Comparison of ENCODE assay signal across 1 cellular context in genomic region chr11:93585758-93586157, GRCh38.
TF ChIP-seq lines count a peak whose summit lies in the region.

No MANE protein-coding gene starts in this region.

TF ChIP-seq in GM23338, 12 proteins besides CTCF, POLR2A, EP300 and RAD21:
- TF ChIP-seq, protein P1, sequence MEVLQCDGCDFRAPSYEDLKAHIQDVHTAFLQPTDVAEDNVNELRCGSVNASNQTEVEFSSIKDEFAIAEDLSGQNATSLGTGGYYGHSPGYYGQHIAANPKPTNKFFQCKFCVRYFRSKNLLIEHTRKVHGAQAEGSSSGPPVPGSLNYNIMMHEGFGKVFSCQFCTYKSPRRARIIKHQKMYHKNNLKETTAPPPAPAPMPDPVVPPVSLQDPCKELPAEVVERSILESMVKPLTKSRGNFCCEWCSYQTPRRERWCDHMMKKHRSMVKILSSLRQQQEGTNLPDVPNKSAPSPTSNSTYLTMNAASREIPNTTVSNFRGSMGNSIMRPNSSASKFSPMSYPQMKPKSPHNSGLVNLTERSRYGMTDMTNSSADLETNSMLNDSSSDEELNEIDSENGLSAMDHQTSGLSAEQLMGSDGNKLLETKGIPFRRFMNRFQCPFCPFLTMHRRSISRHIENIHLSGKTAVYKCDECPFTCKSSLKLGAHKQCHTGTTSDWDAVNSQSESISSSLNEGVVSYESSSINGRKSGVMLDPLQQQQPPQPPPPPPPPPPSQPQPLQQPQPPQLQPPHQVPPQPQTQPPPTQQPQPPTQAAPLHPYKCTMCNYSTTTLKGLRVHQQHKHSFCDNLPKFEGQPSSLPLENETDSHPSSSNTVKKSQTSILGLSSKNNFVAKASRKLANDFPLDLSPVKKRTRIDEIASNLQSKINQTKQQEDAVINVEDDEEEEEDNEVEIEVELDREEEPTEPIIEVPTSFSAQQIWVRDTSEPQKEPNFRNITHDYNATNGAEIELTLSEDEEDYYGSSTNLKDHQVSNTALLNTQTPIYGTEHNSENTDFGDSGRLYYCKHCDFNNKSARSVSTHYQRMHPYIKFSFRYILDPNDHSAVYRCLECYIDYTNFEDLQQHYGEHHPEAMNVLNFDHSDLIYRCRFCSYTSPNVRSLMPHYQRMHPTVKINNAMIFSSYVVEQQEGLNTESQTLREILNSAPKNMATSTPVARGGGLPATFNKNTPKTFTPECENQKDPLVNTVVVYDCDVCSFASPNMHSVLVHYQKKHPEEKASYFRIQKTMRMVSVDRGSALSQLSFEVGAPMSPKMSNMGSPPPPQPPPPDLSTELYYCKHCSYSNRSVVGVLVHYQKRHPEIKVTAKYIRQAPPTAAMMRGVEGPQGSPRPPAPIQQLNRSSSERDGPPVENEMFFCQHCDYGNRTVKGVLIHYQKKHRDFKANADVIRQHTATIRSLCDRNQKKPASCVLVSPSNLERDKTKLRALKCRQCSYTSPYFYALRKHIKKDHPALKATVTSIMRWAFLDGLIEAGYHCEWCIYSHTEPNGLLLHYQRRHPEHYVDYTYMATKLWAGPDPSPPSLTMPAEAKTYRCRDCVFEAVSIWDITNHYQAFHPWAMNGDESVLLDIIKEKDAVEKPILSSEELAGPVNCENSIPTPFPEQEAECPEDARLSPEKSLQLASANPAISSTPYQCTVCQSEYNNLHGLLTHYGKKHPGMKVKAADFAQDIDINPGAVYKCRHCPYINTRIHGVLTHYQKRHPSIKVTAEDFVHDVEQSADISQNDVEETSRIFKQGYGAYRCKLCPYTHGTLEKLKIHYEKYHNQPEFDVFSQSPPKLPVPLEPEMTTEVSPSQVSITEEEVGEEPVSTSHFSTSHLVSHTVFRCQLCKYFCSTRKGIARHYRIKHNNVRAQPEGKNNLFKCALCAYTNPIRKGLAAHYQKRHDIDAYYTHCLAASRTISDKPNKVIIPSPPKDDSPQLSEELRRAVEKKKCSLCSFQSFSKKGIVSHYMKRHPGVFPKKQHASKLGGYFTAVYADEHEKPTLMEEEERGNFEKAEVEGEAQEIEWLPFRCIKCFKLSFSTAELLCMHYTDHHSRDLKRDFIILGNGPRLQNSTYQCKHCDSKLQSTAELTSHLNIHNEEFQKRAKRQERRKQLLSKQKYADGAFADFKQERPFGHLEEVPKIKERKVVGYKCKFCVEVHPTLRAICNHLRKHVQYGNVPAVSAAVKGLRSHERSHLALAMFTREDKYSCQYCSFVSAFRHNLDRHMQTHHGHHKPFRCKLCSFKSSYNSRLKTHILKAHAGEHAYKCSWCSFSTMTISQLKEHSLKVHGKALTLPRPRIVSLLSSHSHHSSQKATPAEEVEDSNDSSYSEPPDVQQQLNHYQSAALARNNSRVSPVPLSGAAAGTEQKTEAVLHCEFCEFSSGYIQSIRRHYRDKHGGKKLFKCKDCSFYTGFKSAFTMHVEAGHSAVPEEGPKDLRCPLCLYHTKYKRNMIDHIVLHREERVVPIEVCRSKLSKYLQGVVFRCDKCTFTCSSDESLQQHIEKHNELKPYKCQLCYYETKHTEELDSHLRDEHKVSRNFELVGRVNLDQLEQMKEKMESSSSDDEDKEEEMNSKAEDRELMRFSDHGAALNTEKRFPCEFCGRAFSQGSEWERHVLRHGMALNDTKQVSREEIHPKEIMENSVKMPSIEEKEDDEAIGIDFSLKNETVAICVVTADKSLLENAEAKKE (CRISPR knock-in tag; IDR thresholded peaks at IDR 0.05): no peak
- TF ChIP-seq ZNF331 (CRISPR knock-in tag; IDR thresholded peaks at IDR 0.05; ENCODE audit: low read depth) (no peak), POLR2AphosphoS5 (IDR thresholded peaks at IDR 0.05; ENCODE audit: low read depth) (no peak), ZNF114 (CRISPR knock-in tag; IDR thresholded peaks at IDR 0.05) (no peak), JUNB (IDR thresholded peaks at IDR 0.05; ENCODE audit: unreplicated experiment) (no peak), NANOG (IDR thresholded peaks at IDR 0.05; ENCODE audit: borderline replicate concordance) (no peak), EZH2phosphoT487 (IDR thresholded peaks at IDR 0.05; ENCODE audit: unreplicated experiment) (no peak), CREB1 (CRISPR knock-in tag; IDR thresholded peaks at IDR 0.05; ENCODE audit: low read depth) (no peak), REST (IDR thresholded peaks at IDR 0.05; ENCODE audit: unreplicated experiment) (no peak), STAT1 (IDR thresholded peaks at IDR 0.05; ENCODE audit: unreplicated experiment) (no peak), EZH2 (IDR thresholded peaks at IDR 0.05; ENCODE audit: low read depth, unreplicated experiment) (no peak)
- TF ChIP-seq, protein P2, sequence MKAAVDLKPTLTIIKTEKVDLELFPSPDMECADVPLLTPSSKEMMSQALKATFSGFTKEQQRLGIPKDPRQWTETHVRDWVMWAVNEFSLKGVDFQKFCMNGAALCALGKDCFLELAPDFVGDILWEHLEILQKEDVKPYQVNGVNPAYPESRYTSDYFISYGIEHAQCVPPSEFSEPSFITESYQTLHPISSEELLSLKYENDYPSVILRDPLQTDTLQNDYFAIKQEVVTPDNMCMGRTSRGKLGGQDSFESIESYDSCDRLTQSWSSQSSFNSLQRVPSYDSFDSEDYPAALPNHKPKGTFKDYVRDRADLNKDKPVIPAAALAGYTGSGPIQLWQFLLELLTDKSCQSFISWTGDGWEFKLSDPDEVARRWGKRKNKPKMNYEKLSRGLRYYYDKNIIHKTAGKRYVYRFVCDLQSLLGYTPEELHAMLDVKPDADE (IDR thresholded peaks at IDR 0.05): no peak
